In the genomic region with DNA sequence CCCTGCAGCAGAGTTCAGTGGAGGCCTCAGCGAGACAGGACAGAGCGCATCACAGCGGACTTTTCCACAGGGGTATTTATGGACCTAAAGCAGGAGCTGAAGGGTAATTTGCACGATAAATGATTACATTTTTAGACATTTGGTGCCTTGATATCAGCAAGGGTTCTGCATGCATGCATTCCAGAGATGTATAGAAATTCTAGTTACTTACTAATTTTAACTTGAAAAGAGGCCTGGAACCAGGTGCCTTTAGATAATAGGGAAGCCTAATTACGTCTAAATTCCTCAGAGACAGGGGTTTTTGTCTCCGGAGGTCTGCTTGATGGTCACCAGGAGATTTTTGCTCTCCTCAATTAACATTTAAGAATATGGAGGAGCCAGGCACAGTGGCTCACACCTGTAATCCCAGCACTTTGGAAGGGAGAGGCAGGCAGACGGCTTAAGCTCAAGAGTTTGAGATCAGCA, we compare ENCODE assay signal across 16 cellular contexts.
A peak's percentile ranks its signal among the peaks of the same experiment; 100 is the strongest.
DNase-seq lines count a peak whose midpoint lies in the region; ATAC-seq, FAIRE-seq and TF ChIP-seq lines count a peak whose summit lies in the region.
"Had no signal": no experiment of that assay in that cellular context is flagged by ENCODE, and none has a peak within 500 bp of the region (broad histone marks: within the 10 kb centered on the region; RNA-seq: fewer than 3 reads in every experiment).

No MANE protein-coding gene starts in this region.

- no peaks in the 10 kb centered on the region for H3K79me1 ChIP-seq in H1 (ENCODE audit: low read depth, low read length)
- no peaks in the 10 kb centered on the region for H3K79me1 ChIP-seq in mesendoderm (ENCODE audit: low read length)

- no peaks in the 10 kb centered on the region for H4K20me1 ChIP-seq in H1 (replicated peaks in 1 of 2; ENCODE audit: control insufficient read depth in 1 of 2, insufficient read depth in 2 of 2, low read length in 2 of 2)

- H2BK5ac ChIP-seq in H1 (ENCODE audit: low read depth, low read length) (peak overlapping the region; percentile 99), mesendoderm (ENCODE audit: low read length) (no peak overlapping the region)

- peaks cover 0 to 8% of the 10 kb centered on the region in 2 experiments; a peak in 1 of 4 replicates for H3K79me2 ChIP-seq in H1 (ENCODE audit: control insufficient read depth in 1 of 2, insufficient read depth in 2 of 2, low read length in 2 of 2)
- no peaks in the 10 kb centered on the region for H3K79me2 ChIP-seq in mesendoderm (ENCODE audit: control insufficient read depth, insufficient read depth, low read length)

- H4K8ac ChIP-seq in H1 (ENCODE audit: extremely low read depth, insufficient read depth, low read length): no peak overlapping the region
- no peak overlapping the region for H4K8ac ChIP-seq in mesendoderm (ENCODE audit: low read depth, low read length)

- H3K23me2 ChIP-seq in H1 (ENCODE audit: low read depth, low read length): peaks cover 3% of the 10 kb centered on the region; the same call in 1 of the 2 replicates

- DNase-seq in Caco-2 (no peak), H1 (ENCODE audit: low read depth in 1 of 2, low spot score in 2 of 2) (no peak), mesendoderm (no peak), globus pallidus (ENCODE audit: low spot score) (no peak), DMS53 treated with DMSO at 0.1 percent for 48 hours (lab: John Stamatoyannopoulos, UW; ENCODE audit: unreplicated experiment) (no peak)
- no peak for DNase-seq in activated CD8-positive, alpha-beta T cell treated with anti-CD3 and anti-CD28 coated beads, Interleukin-2, amount 10 ng/mL, durations not matched to agents 7 days and 5 days
- DNase-seq: CD8-positive, alpha-beta T cell; COR-L47; GF-D8; HCEC 1CT had no signal

- H2BK120ac ChIP-seq in H1 (replicated peaks; ENCODE audit: low read depth, low read length): no peak overlapping the region
- H2BK120ac ChIP-seq in mesendoderm (ENCODE audit: low read depth, low read length): peak overlapping the region; percentile 36

- no peak overlapping the region for H3K14ac ChIP-seq in H1 (ENCODE audit: insufficient read length)

- no peak overlapping the region for H2BK20ac ChIP-seq in H1 (ENCODE audit: low read length)

- H2AFZ ChIP-seq in H1 (ENCODE audit: low read length): no peak overlapping the region
- H2AFZ ChIP-seq: GM23248 had no signal

- H3K4me3 ChIP-seq in Caco-2 (ENCODE audit: low read depth, low read length) (no peak overlapping the region), HUES6 (ENCODE audit: low read depth, low read length) (no peak overlapping the region), H1 (ENCODE audit: extremely low read depth in 1 of 4, insufficient read depth in 2 of 4, low read depth in 3 of 4, low read length in 4 of 4) (peak overlapping the region in 1 of 4 experiments; percentile 39; a peak in 1 of 8 replicates), mesendoderm (ENCODE audit: low read length) (no peak overlapping the region)
- H3K4me3 ChIP-seq: GM23248 had no signal

- H3K27ac Mint-ChIP-seq in Caco-2 (ENCODE audit: unreplicated experiment): peak overlapping the region; percentile 83
- no peak overlapping the region for H3K27ac Mint-ChIP-seq in activated CD8-positive, alpha-beta T cell treated with anti-CD3 and anti-CD28 coated beads, Interleukin-2, amount 10 ng/mL, durations not matched to agents 7 days and 5 days
- H3K27ac Mint-ChIP-seq: CD8-positive, alpha-beta T cell had no signal

- H3K27me3 ChIP-seq in Caco-2 (replicated peaks; ENCODE audit: control insufficient read depth, insufficient read depth, low read length) (no peaks in the 10 kb centered on the region), HUES6 (ENCODE audit: control insufficient read depth, insufficient read depth, low read length) (peaks cover 19% of the 10 kb centered on the region), H1 (replicated peaks in 1 of 4; ENCODE audit: control insufficient read depth in 3 of 4, extremely low read depth in 1 of 4, insufficient read depth in 3 of 4, low read length in 3 of 4) (no peaks in the 10 kb centered on the region), mesendoderm (ENCODE audit: insufficient read depth, low read length, poor library complexity) (no peaks in the 10 kb centered on the region)

- peak; percentile 52 to 75 for TF ChIP-seq POLR2A in H1 (IDR thresholded peaks at IDR 0.05; ENCODE audit: control extremely low read depth in 1 of 2, low read depth in 2 of 2, low read length in 2 of 2)

- H3K9ac ChIP-seq in HUES6 (ENCODE audit: low read length): peak overlapping the region; percentile 29
- H3K9ac ChIP-seq in H1 (replicated peaks in 1 of 4; ENCODE audit: extremely low read depth in 1 of 4, low read depth in 3 of 4, low read length in 3 of 4): no peak overlapping the region; a peak in 3 of 7 replicates
- no peak overlapping the region for H3K9ac ChIP-seq in mesendoderm (ENCODE audit: low read length)
- H3K9ac ChIP-seq: GM23248 had no signal

- peaks cover 37% of the 10 kb centered on the region for H3K4me1 Mint-ChIP-seq in Caco-2 (ENCODE audit: low read depth, unreplicated experiment)
- H3K4me1 Mint-ChIP-seq in activated CD8-positive, alpha-beta T cell treated with anti-CD3 and anti-CD28 coated beads, Interleukin-2, amount 10 ng/mL, durations not matched to agents 7 days and 5 days (ENCODE audit: low read depth): no peaks in the 10 kb centered on the region
- H3K4me1 Mint-ChIP-seq: CD14-positive monocyte had no signal

- H3K27ac ChIP-seq in HUES6 (ENCODE audit: low read depth, low read length) (peak overlapping the region; percentile 75; the same call in 1 of the 2 replicates), H1 (ENCODE audit: low read depth, low read length) (peak overlapping the region; percentile 83), mesendoderm (ENCODE audit: low read depth, low read length) (no peak overlapping the region)
- H3K27ac ChIP-seq: 22Rv1, GM23248, HL-60 had no signal

- peak overlapping the region; percentile 100; the same call in 1 of the 2 replicates for H2BK12ac ChIP-seq in H1 (ENCODE audit: low read depth, low read length)

- 0 out of 4 replicates have a peak, but pooled peaks of 1 of the 2 experiments have one; percentile 4 for TF ChIP-seq RAD21 in H1 (IDR thresholded peaks at IDR 0.05 in 1 of 2, conservative IDR thresholded peaks at IDR 0.05 in 1 of 2; ENCODE audit: low read depth in 2 of 2, low read length in 2 of 2)

- FAIRE-seq in H1 (lab: Jason Lieb, UNC): peak; percentile 52

- no TSS peak for BruUV-seq in Caco-2 (replicated peaks; lab: Mats Ljungman, UMichigan)

- no peaks in the 10 kb centered on the region for H3K27me3 Mint-ChIP-seq in Caco-2 (ENCODE audit: insufficient read depth, unreplicated experiment)
- peaks cover 4% of the 10 kb centered on the region for H3K27me3 Mint-ChIP-seq in activated CD8-positive, alpha-beta T cell treated with anti-CD3 and anti-CD28 coated beads, Interleukin-2, amount 10 ng/mL, durations not matched to agents 7 days and 5 days (ENCODE audit: low read depth)

- H3K23ac ChIP-seq in H1 (ENCODE audit: insufficient read length): no peak overlapping the region
- H3K23ac ChIP-seq in mesendoderm (ENCODE audit: low read length): no peak overlapping the region

- ATAC-seq in GM21447 (IDR thresholded peaks at IDR 0.05; ENCODE audit: unreplicated experiment): no peak
- ATAC-seq in activated CD8-positive, alpha-beta T cell treated with anti-CD3 and anti-CD28 coated beads, Interleukin-2, amount 10 ng/mL, durations not matched to agents 7 days and 5 days: no peak
- ATAC-seq: CD8-positive, alpha-beta T cell had no signal

- WGBS in H1 (ENCODE audit: extremely low coverage in 1 of 2, insufficient coverage in 1 of 2, insufficient read length in 1 of 2, insufficient replicate concordance in 2 of 2, low coverage in 1 of 2, low lambda C conversion rate in 2 of 2, missing lambda C conversion rate in 1 of 2), 2 experiments: 4% methylated on average over 7 of the region's 7 CpGs; no CpG with 5 or more reads in 1 of the 2 experiments
- WGBS in mesendoderm (ENCODE audit: extremely low coverage, insufficient coverage, low lambda C conversion rate): no CpG with 5 or more reads among the region's 7 CpGs

- H3K9me3 ChIP-seq in Caco-2: no peaks in the 10 kb centered on the region
- no peaks in the 10 kb centered on the region for H3K9me3 ChIP-seq in HUES6 (ENCODE audit: control insufficient read depth, insufficient read depth, low read depth, low read length)
- peaks cover 2 to 5% of the 10 kb centered on the region in 2 experiments; a peak in 1 of 4 replicates for H3K9me3 ChIP-seq in H1 (ENCODE audit: insufficient read depth in 2 of 2, low read depth in 1 of 2, low read length in 1 of 2)

- H3K56ac ChIP-seq in H1 (replicated peaks; ENCODE audit: insufficient read length, low read depth, low read length): no peak overlapping the region
- H3K56ac ChIP-seq in mesendoderm (ENCODE audit: low read length): no peak overlapping the region

- peak overlapping the region; percentile 49 for H3K18ac ChIP-seq in H1 (ENCODE audit: extremely low read depth, low read length)
- no peak overlapping the region for H3K18ac ChIP-seq in mesendoderm (ENCODE audit: low read length)

- peak overlapping the region; percentile 89 for H2AK5ac ChIP-seq in H1 (ENCODE audit: low read depth, low read length)
- H2AK5ac ChIP-seq in mesendoderm (ENCODE audit: low read length): no peak overlapping the region

- POLR2A ChIA-PET in Caco-2 (lab: Charles Lee) (no interaction called here), H1 (lab: Charles Lee; ENCODE audit: partially characterized antibody) (interaction anchor here (0.8 to 16.3 kb wide), 15 partner anchors 9 to 178 kb away, joined by 3 to 607 read pairs (median 5); partner anchors contain the start of genes ABHD2, HAPLN3 and MFGE8)
- POLR2A ChIA-PET in activated CD8-positive, alpha-beta T cell treated with anti-CD3 and anti-CD28 coated beads, Interleukin-2, amount 10 ng/mL, durations not matched to agents 7 days and 5 days (lab: Charles Lee): no interaction called here

- TF ChIP-seq CTCF in Caco-2 (IDR thresholded peaks at IDR 0.05; ENCODE audit: insufficient read depth in 1 of 2, low read depth in 1 of 2, low read length in 1 of 2, severe bottlenecking in 1 of 2, unreplicated experiment in 1 of 2) (no peak), H1 (IDR thresholded peaks at IDR 0.05; ENCODE audit: control extremely low read depth in 1 of 3, insufficient read depth in 1 of 3, low read depth in 1 of 3, low read length in 3 of 3) (no peak)

- no peaks in the 10 kb centered on the region for H3K9me3 Mint-ChIP-seq in Caco-2 (ENCODE audit: unreplicated experiment)
- no peaks in the 10 kb centered on the region for H3K9me3 Mint-ChIP-seq in activated CD8-positive, alpha-beta T cell treated with anti-CD3 and anti-CD28 coated beads, Interleukin-2, amount 10 ng/mL, durations not matched to agents 7 days and 5 days (ENCODE audit: insufficient read depth)
- H3K9me3 Mint-ChIP-seq: CD8-positive, alpha-beta T cell had no signal

- H4K5ac ChIP-seq in H1 (ENCODE audit: insufficient read length, low read depth, low read length) (no peak overlapping the region), mesendoderm (ENCODE audit: low read length) (no peak overlapping the region)

- H3K36me3 ChIP-seq in Caco-2 (ENCODE audit: control insufficient read depth, insufficient read depth, low read length) (no peaks in the 10 kb centered on the region), HUES6 (ENCODE audit: control insufficient read depth, insufficient read depth, low read length) (no peaks in the 10 kb centered on the region), H1 (ENCODE audit: control insufficient read depth in 2 of 4, insufficient read depth in 4 of 4, low read length in 3 of 4) (no peaks in the 10 kb centered on the region), mesendoderm (ENCODE audit: control insufficient read depth, insufficient read depth, low read length) (no peaks in the 10 kb centered on the region)

- H3K4me3 Mint-ChIP-seq in Caco-2 (ENCODE audit: unreplicated experiment): no peak overlapping the region
- no peak overlapping the region for H3K4me3 Mint-ChIP-seq in activated CD8-positive, alpha-beta T cell treated with anti-CD3 and anti-CD28 coated beads, Interleukin-2, amount 10 ng/mL, durations not matched to agents 7 days and 5 days
- H3K4me3 Mint-ChIP-seq: CD14-positive monocyte; CD8-positive, alpha-beta T cell had no signal

- H4K91ac ChIP-seq in H1 (replicated peaks; ENCODE audit: insufficient read length, low read length): no peak overlapping the region

- TF ChIP-seq EP300 in H1 (IDR thresholded peaks at IDR 0.05; ENCODE audit: borderline replicate concordance in 1 of 2, low read depth in 2 of 2, low read length in 2 of 2): 0 out of 3 replicates have a peak, but pooled peaks of 1 of the 2 experiments have one; percentile 42

- CTCF ChIA-PET in Caco-2 (lab: Charles Lee): interaction anchor here (0.5 kb wide), 1 partner anchor 17 kb away, joined by 3 read pairs; no protein-coding TSS in a partner anchor
- CTCF ChIA-PET in H1 (lab: Charles Lee; ENCODE audit: partially characterized antibody): interaction anchor here (0.7 to 4.8 kb wide), 10 partner anchors 8 to 136 kb away, joined by 3 to 39 read pairs (median 6); partner anchors contain the start of gene HAPLN3
- CTCF ChIA-PET in activated CD8-positive, alpha-beta T cell treated with anti-CD3 and anti-CD28 coated beads, Interleukin-2, amount 10 ng/mL, durations not matched to agents 7 days and 5 days (lab: Charles Lee): no interaction called here

- intact Hi-C loops in Caco-2 (cut with micrococcal nuclease; ENCODE audit: unreplicated experiment): loop anchor here (10.0 kb wide), 1 partner anchor 132 kb away; no protein-coding TSS in a partner anchor

- H3K4me2 ChIP-seq in H1 (ENCODE audit: insufficient read depth in 1 of 2, low read depth in 2 of 2, low read length in 2 of 2) (peak overlapping the region; percentile 54 to 69), mesendoderm (ENCODE audit: low read length) (no peak overlapping the region)

- H3K4me1 ChIP-seq in Caco-2 (peaks cover 73% of the 10 kb centered on the region), HUES6 (ENCODE audit: control insufficient read depth, insufficient read depth, low read length) (peaks cover 70% of the 10 kb centered on the region), H1 (replicated peaks in 1 of 4; ENCODE audit: control insufficient read depth in 3 of 4, insufficient read depth in 4 of 4, low read length in 3 of 4) (peaks cover 11 to 42% (median 35%) of the 10 kb centered on the region in 4 experiments), mesendoderm (ENCODE audit: control insufficient read depth, low read depth, low read length) (peaks cover 5% of the 10 kb centered on the region)

- H3K4ac ChIP-seq in H1 (replicated peaks; ENCODE audit: insufficient read length, low read depth, low read length) (no peak overlapping the region), mesendoderm (ENCODE audit: low read depth, low read length) (no peak overlapping the region)

- H3K36me3 Mint-ChIP-seq in Caco-2 (ENCODE audit: insufficient read depth, unreplicated experiment): peaks cover 24% of the 10 kb centered on the region
- no peaks in the 10 kb centered on the region for H3K36me3 Mint-ChIP-seq in activated CD8-positive, alpha-beta T cell treated with anti-CD3 and anti-CD28 coated beads, Interleukin-2, amount 10 ng/mL, durations not matched to agents 7 days and 5 days (ENCODE audit: low read depth)
- H3K36me3 Mint-ChIP-seq: CD14-positive monocyte; CD8-positive, alpha-beta T cell had no signal

- H2BK15ac ChIP-seq in H1 (ENCODE audit: low read length): no peak overlapping the region; the same call in 1 of the 2 replicates
- H2BK15ac ChIP-seq in mesendoderm (replicated peaks; ENCODE audit: low read depth): no peak overlapping the region
